In the genomic region with DNA sequence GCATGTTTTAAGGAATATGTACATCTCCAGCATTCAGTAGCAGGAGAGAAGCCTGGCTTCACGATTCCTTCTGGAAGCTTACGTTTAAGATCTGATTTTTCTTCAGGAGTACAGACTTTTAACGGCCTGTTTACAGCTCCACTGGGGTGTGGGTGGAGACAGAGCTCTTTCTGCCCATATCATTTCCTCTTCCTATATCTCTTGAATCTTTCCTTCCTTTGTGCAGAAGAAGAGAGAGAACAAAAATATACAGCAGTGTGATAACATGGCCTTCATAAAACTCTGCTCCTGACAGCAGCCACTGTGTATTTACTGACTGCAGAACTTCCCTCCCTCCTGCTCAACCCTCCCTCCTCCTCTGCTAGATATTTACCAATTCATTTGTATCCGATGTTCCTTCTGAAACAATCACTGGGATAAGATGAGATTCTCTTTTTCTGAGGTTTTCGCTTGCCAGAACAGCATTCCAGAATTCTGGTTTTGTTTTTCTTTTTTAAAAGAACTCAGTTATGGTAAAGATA, we compare ENCODE assay signal across 18 cellular contexts. TPM values are rescaled to one million over a fixed set of nuclear protein-coding genes. Genes with fewer than 3 reads are reported as not detected.
DNase-seq lines count a peak whose midpoint lies in the region; ATAC-seq and TF ChIP-seq lines count a peak whose summit lies in the region.
"Had no signal": no experiment of that assay in that cellular context is flagged by ENCODE, and none has a peak within 500 bp of the region (broad histone marks: within the 10 kb centered on the region; RNA-seq: fewer than 3 reads in every experiment).

No MANE protein-coding gene starts in this region.

- CTCF ChIA-PET in CD8-positive, alpha-beta memory T cell (lab: Charles Lee): interaction anchor here (1.1 to 1.2 kb wide), 2 partner anchors 15 to 71 kb away, joined by 3 to 6 read pairs; no protein-coding TSS in a partner anchor
- CTCF ChIA-PET in activated CD4-positive, alpha-beta memory T cell treated with anti-CD3 and anti-CD28 coated beads for 36 hours (lab: Charles Lee): interaction anchor here (1.1 to 3.0 kb wide), 4 partner anchors 10 to 155 kb away, joined by 3 to 21 read pairs (median 4); no protein-coding TSS in a partner anchor

- intact Hi-C loops in activated CD4-positive, alpha-beta memory T cell treated with anti-CD3 and anti-CD28 coated beads for 36 hours (cut with micrococcal nuclease): no loop called here

- H3K4me3 Mint-ChIP-seq in CD8-positive, alpha-beta memory T cell: peak overlapping the region in 3 of 7 donors; percentile 8 to 51 (median 51)
- no peak overlapping the region for H3K4me3 Mint-ChIP-seq in activated CD4-positive, alpha-beta memory T cell treated with anti-CD3 and anti-CD28 coated beads for 36 hours

- H3K4me1 ChIP-seq in BLaER1 (peaks cover 10% of the 10 kb centered on the region), MM.1S (ENCODE audit: low read length) (peaks cover 24% of the 10 kb centered on the region)
- H3K4me1 ChIP-seq in CD8-positive, alpha-beta memory T cell (ENCODE audit: insufficient read depth, low read length): peaks cover 39% of the 10 kb centered on the region
- H3K4me1 ChIP-seq: foreskin keratinocyte had no signal

- H3K4me2 ChIP-seq in BLaER1: peak overlapping the region; percentile 20; the same call in 1 of the 2 replicates
- H3K4me2 ChIP-seq in MM.1S (ENCODE audit: low read depth, low read length): no peak overlapping the region

- no peak overlapping the region for H3K9ac ChIP-seq in BLaER1
- no peak overlapping the region for H3K9ac ChIP-seq in MM.1S (ENCODE audit: low read length)

- ATAC-seq in HG02610 (IDR thresholded peaks at IDR 0.05; ENCODE audit: unreplicated experiment): no peak
- ATAC-seq: foreskin keratinocyte had no signal

- peak in 1 of 5 donors; percentile 11 for DNase-seq in CD8-positive, alpha-beta memory T cell
- DNase-seq in activated CD4-positive, alpha-beta memory T cell treated with anti-CD3 and anti-CD28 coated beads for 36 hours: no peak
- peak; percentile 2 for DNase-seq in inferior parietal cortex (ENCODE audit: extremely low spot score)
- DNase-seq in D341Med (ENCODE audit: low spot score): no peak
- no peak for DNase-seq in MM.1S
- no peak for DNase-seq in activated gamma-delta T cell (lab: John Stamatoyannopoulos, UW)
- DNase-seq: activated CD4-positive, CD25-positive, alpha-beta regulatory T cell treated with anti-CD3 and anti-CD28 coated beads, Interleukin-2, amount 50 U/mL, for 72 hours; DMS 273 treated with DMSO at 0.1 percent for 48 hours; foreskin keratinocyte; left ventricle myocardium inferior; NCI-H2029 treated with DMSO at 0.1 percent for 48 hours; NCI-H510A; ovary; Right ventricle myocardium superior; stimulated activated CD4-positive, alpha-beta T cell treated with anti-CD3 and anti-CD28 coated beads, Interleukin-2, amount 100 ng/mL, for 48 hours had no signal

- POLR2A ChIA-PET in CD8-positive, alpha-beta memory T cell (lab: Charles Lee): no interaction called here
- POLR2A ChIA-PET in activated CD4-positive, alpha-beta memory T cell treated with anti-CD3 and anti-CD28 coated beads for 36 hours (lab: Charles Lee): no interaction called here

- peaks cover 10% of the 10 kb centered on the region; the same call in 1 of the 2 replicates for H3F3A ChIP-seq in MM.1S (ENCODE audit: insufficient read depth, low read length)

- no peaks in the 10 kb centered on the region for H3K9me2 ChIP-seq in MM.1S (replicated peaks; ENCODE audit: insufficient read depth, low read length)

- H3K27ac Mint-ChIP-seq in CD8-positive, alpha-beta memory T cell: peak overlapping the region in 5 of 8 donors; percentile 3 to 85 (median 55)
- H3K27ac Mint-ChIP-seq in activated CD4-positive, alpha-beta memory T cell treated with anti-CD3 and anti-CD28 coated beads for 36 hours: peak overlapping the region; percentile 53

- H3K27me3 Mint-ChIP-seq in CD8-positive, alpha-beta memory T cell: no peaks in the 10 kb centered on the region
- H3K27me3 Mint-ChIP-seq in activated CD4-positive, alpha-beta memory T cell treated with anti-CD3 and anti-CD28 coated beads for 36 hours: no peaks in the 10 kb centered on the region

- peaks cover 0 to 7% (median 6%) of the 10 kb centered on the region in 5 donors for H3K9me3 Mint-ChIP-seq in CD8-positive, alpha-beta memory T cell
- H3K9me3 Mint-ChIP-seq in activated CD4-positive, alpha-beta memory T cell treated with anti-CD3 and anti-CD28 coated beads for 36 hours: peaks cover 9% of the 10 kb centered on the region

- no peak overlapping the region for H3K27ac ChIP-seq in BLaER1
- no peak overlapping the region for H3K27ac ChIP-seq in CD8-positive, alpha-beta memory T cell (ENCODE audit: low read depth, low read length)
- H3K27ac ChIP-seq in MM.1S (ENCODE audit: low read length): no peak overlapping the region
- H3K27ac ChIP-seq: foreskin keratinocyte, left ventricle myocardium inferior, ovary, thoracic aorta had no signal

- peaks cover 9 to 33% (median 32%) of the 10 kb centered on the region in 3 donors for H3K4me1 Mint-ChIP-seq in CD8-positive, alpha-beta memory T cell
- H3K4me1 Mint-ChIP-seq in activated CD4-positive, alpha-beta memory T cell treated with anti-CD3 and anti-CD28 coated beads for 36 hours (ENCODE audit: low read depth): peaks cover 30% of the 10 kb centered on the region

- no peak overlapping the region for H2AFZ ChIP-seq in MM.1S (ENCODE audit: low read length)

- H3K36me3 ChIP-seq in BLaER1 (no peaks in the 10 kb centered on the region), MM.1S (replicated peaks; ENCODE audit: insufficient read depth, low read length) (no peaks in the 10 kb centered on the region)
- H3K36me3 ChIP-seq in CD8-positive, alpha-beta memory T cell (ENCODE audit: insufficient read depth, low read length): no peaks in the 10 kb centered on the region
- H3K36me3 ChIP-seq: left ventricle myocardium inferior, ovary, thoracic aorta had no signal

- H3K9me3 ChIP-seq in BLaER1 (peaks cover 6% of the 10 kb centered on the region), MM.1S (replicated peaks; ENCODE audit: insufficient read depth, low read length) (no peaks in the 10 kb centered on the region)
- no peaks in the 10 kb centered on the region for H3K9me3 ChIP-seq in CD8-positive, alpha-beta memory T cell (ENCODE audit: low read length)
- H3K9me3 ChIP-seq: ovary, thoracic aorta had no signal

- H3K27me3 ChIP-seq in BLaER1 (no peaks in the 10 kb centered on the region), MM.1S (replicated peaks; ENCODE audit: insufficient read depth, low read length) (no peaks in the 10 kb centered on the region)
- H3K27me3 ChIP-seq in CD8-positive, alpha-beta memory T cell (ENCODE audit: insufficient read depth, low read length, poor library complexity, severe bottlenecking): no peaks in the 10 kb centered on the region
- H3K27me3 ChIP-seq: ovary had no signal

- H3K36me3 Mint-ChIP-seq in CD8-positive, alpha-beta memory T cell: peaks cover 0 to 7% (median 2%) of the 10 kb centered on the region in 3 donors
- H3K36me3 Mint-ChIP-seq in activated CD4-positive, alpha-beta memory T cell treated with anti-CD3 and anti-CD28 coated beads for 36 hours: no peaks in the 10 kb centered on the region

- TF ChIP-seq CTCF in MM.1S (IDR thresholded peaks at IDR 0.05; ENCODE audit: low read length): no peak

- H3K4me3 ChIP-seq in BLaER1: no peak overlapping the region
- peak overlapping the region; percentile 32 for H3K4me3 ChIP-seq in CD8-positive, alpha-beta memory T cell (ENCODE audit: low read length)
- H3K4me3 ChIP-seq in MM.1S (ENCODE audit: low read length): no peak overlapping the region
- H3K4me3 ChIP-seq: left ventricle myocardium inferior, ovary, thoracic aorta had no signal

- H4K20me1 ChIP-seq in BLaER1 (no peaks in the 10 kb centered on the region), MM.1S (ENCODE audit: insufficient read depth, low read length) (no peaks in the 10 kb centered on the region)

- H3K79me2 ChIP-seq in MM.1S (ENCODE audit: low read length): no peaks in the 10 kb centered on the region

RNA-seq across cellular contexts. Expression of a gene that starts 34.1 kb away (rescaled TPM):
- total RNA-seq in CD8-positive, alpha-beta memory T cell: under 1 TPM; 0.20 to 0.28 TPM
- polyA plus RNA-seq in CD8-positive, alpha-beta memory T cell: not detected
- under 1 TPM; 0.07 to 0.15 TPM for total RNA-seq in activated CD4-positive, alpha-beta memory T cell treated with anti-CD3 and anti-CD28 coated beads for 36 hours
